In the genomic region with DNA sequence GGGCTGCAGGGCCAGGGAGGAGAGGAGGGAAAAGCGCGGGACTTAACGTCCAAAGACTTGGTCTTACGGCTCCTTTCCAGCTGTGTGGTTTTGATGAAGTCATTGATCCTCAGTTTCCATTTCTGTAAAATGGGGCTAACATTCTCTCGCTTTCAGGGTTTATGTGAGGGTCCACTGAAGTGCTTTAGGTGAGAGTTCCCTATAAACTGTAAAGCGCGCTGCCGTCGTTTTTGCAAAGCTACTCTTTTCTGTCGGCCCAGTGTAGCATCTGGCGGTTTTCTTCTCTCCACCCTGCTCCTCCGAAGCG, we compare ENCODE assay signal across 8 cellular contexts. TPM values are rescaled to one million over a fixed set of nuclear protein-coding genes. Genes with fewer than 3 reads are reported as not detected.
DNase-seq lines count a peak whose midpoint lies in the region; ATAC-seq and TF ChIP-seq lines count a peak whose summit lies in the region.

No MANE protein-coding gene starts in this region.

- H3K4me1 ChIP-seq in SJCRH30: no peaks in the 10 kb centered on the region

- no peak for ATAC-seq in GM18907 (IDR thresholded peaks at IDR 0.05; ENCODE audit: unreplicated experiment)

- no peaks in the 10 kb centered on the region for H3K36me3 ChIP-seq in SJCRH30

- H3K27me3 ChIP-seq in SJCRH30: no peaks in the 10 kb centered on the region

- H3K4me3 ChIP-seq in GM12864 (ENCODE audit: low read depth, low read length) (peak overlapping the region; percentile 95), SJCRH30 (peak overlapping the region; percentile 89), fibroblast of mammary gland (ENCODE audit: control insufficient read depth, low read depth, low read length) (peak overlapping the region; percentile 99)

- no peaks in the 10 kb centered on the region for H3K9me3 ChIP-seq in SJCRH30 (replicated peaks)

- H3K27ac ChIP-seq in SJCRH30: no peak overlapping the region; the same call in 1 of the 2 replicates

- no peak for DNase-seq in GM12864 (ENCODE audit: low read depth)
- DNase-seq in SJCRH30: no peak
- DNase-seq in fibroblast of mammary gland (ENCODE audit: low read depth): peak; percentile 55
- peak; percentile 32 for DNase-seq in renal cortical epithelial cell (ENCODE audit: low read depth)
- no peak for DNase-seq in NCI-H82 treated with DMSO at 0.1 percent for 48 hours (lab: John Stamatoyannopoulos, UW; ENCODE audit: unreplicated experiment)
- no peak for DNase-seq in D341Med (ENCODE audit: low spot score)
- DNase-seq in islet precursor cell: no peak

- TF ChIP-seq CTCF in GM12864 (IDR thresholded peaks at IDR 0.05; ENCODE audit: low read depth, low read length, missing control alignments) (no peak), fibroblast of mammary gland (conservative IDR thresholded peaks at IDR 0.05; ENCODE audit: control insufficient read depth, insufficient read depth, low read depth, low read length) (no peak)

RNA-seq across cellular contexts. Expression of gene DNAJC17, which starts 0.6 kb away (rescaled TPM):
- total RNA-seq in SJCRH30 (2014; rRNA removed; shearing (Covaris generic)): 35.0 and 43.5 TPM in 2 replicates
- total RNA-seq in renal cortical epithelial cell: 16.2 and 24.7 TPM in 2 replicates

RNA-seq across cellular contexts. Expression of gene ZFYVE19, which starts 1.0 kb away (rescaled TPM):
- 10.6 and 14.1 TPM in 2 replicates for total RNA-seq in SJCRH30 (2014; rRNA removed; shearing (Covaris generic))
- total RNA-seq in renal cortical epithelial cell: 24.5 and 30.6 TPM in 2 replicates

RNA-seq across cellular contexts. Expression of gene PPP1R14D, which starts 20.7 kb away (rescaled TPM):
- not detected in 2 replicates for total RNA-seq in SJCRH30 (2014; rRNA removed; shearing (Covaris generic))
- total RNA-seq in renal cortical epithelial cell: not detected in 2 replicates

RNA-seq across cellular contexts. Expression of gene SPINT1, which starts 36.0 kb away (rescaled TPM):
- total RNA-seq in SJCRH30 (2014; rRNA removed; shearing (Covaris generic)): not detected in 2 replicates
- 144 and 235 TPM in 2 replicates for total RNA-seq in renal cortical epithelial cell

RNA-seq across cellular contexts. Expression of gene C15orf62, which starts 38.1 kb away (rescaled TPM):
- total RNA-seq in SJCRH30 (2014; rRNA removed; shearing (Covaris generic)): 0.10 and 0.14 TPM in 2 replicates
- total RNA-seq in renal cortical epithelial cell: 0.50 and 0.69 TPM in 2 replicates

Comparison
In these comparisons a context has a peak if more than half of its experiments do, and no peak if none do; other contexts are left out.
1. DNase-seq: peak in fibroblast of mammary gland (single experiment) and renal cortical epithelial cell (single experiment); none in GM12864 (single experiment), SJCRH30 (0 of 2), NCI-H82 treated with DMSO at 0.1 percent for 48 hours (single experiment), D341Med (single experiment) and islet precursor cell (single experiment).
2. Peak in every context shown above with its lines, with median percentiles within 50 percentile points of each other: H3K4me3 ChIP-seq.